23 cellular contexts compared by ENCODE assay signal in the genomic region with DNA sequence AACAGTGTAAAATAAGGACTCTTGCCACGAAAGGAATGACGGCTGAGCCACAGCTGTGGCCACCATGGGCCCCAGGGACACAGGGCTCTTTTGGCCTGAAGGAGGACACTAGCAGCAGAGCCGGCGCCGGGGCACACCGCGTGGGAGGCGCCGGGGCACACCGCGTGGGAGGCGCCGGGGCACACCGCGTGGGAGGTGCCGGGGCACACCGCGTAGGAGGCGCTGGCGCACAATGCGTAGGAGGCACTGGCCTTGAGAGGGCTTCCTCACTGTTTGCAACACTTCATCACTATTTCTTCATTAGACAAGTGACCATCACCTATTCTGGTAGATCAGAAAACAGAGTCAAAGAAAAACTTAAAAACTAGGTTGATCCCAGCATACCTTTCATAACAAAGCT. TPM values are rescaled to one million over a fixed set of nuclear protein-coding genes. Genes with fewer than 3 reads are reported as not detected.
DNase-seq lines count a peak whose midpoint lies in the region; ATAC-seq, FAIRE-seq and TF ChIP-seq lines count a peak whose summit lies in the region.
"Had no signal": no experiment of that assay in that cellular context is flagged by ENCODE, and none has a peak within 500 bp of the region (broad histone marks: within the 10 kb centered on the region; RNA-seq: fewer than 3 reads in every experiment).

No MANE protein-coding gene starts in this region.

- CTCF ChIA-PET in HepG2 (lab: Yijun Ruan, JAX; ENCODE audit: low intra/inter-chr PET ratio, low total read pairs) (no interaction called here), T-cell (lab: Charles Lee) (no interaction called here)

- no peak overlapping the region for H3K4me2 ChIP-seq in HepG2 (ENCODE audit: low read depth, low read length)

- H3K79me2 ChIP-seq in HepG2 (ENCODE audit: insufficient read depth, low read length) = peaks cover 57% of the 10 kb centered on the region

- H4K20me1 ChIP-seq in HepG2 (ENCODE audit: insufficient read depth, low read length) = peaks cover 8% of the 10 kb centered on the region; the same call in 1 of the 2 replicates

- POLR2A ChIA-PET in HepG2 (lab: Yijun Ruan, JAX) (no interaction called here), T-cell (lab: Charles Lee) (interaction anchor here in 1 of 2 donors (1.5 kb wide), 1 partner anchor 13 kb away, joined by 3 read pairs; no protein-coding TSS in a partner anchor)

- no peak for TF ChIP-seq CTCF in HepG2 (CRISPR knock-in tag; IDR thresholded peaks at IDR 0.05)
- no peak for TF ChIP-seq CTCF in right lobe of liver (IDR thresholded peaks at IDR 0.05)
- TF ChIP-seq CTCF in mesothelial cell of epicardium (IDR thresholded peaks at IDR 0.05; ENCODE audit: unreplicated experiment) = no peak
- TF ChIP-seq CTCF in body of pancreas (IDR thresholded peaks at IDR 0.05) = no peak

- no peak overlapping the region for H3K9ac ChIP-seq in HepG2 (ENCODE audit: insufficient read depth, low read depth, low read length)

- no peak overlapping the region for H3K4me3 ChIP-seq in HepG2 (replicated peaks in 1 of 3; ENCODE audit: insufficient read depth in 1 of 3, low read depth in 2 of 3, low read length in 3 of 3)
- no peak overlapping the region for H3K4me3 ChIP-seq in right lobe of liver
- H3K4me3 ChIP-seq in body of pancreas = no peak overlapping the region
- H3K4me3 ChIP-seq: ascending aorta, mucosa of descending colon had no signal

- H3K27ac ChIP-seq in HepG2 (ENCODE audit: extremely low read length, insufficient read depth, low read length) (no peak overlapping the region), right lobe of liver (no peak overlapping the region), body of pancreas (no peak overlapping the region)
- H3K27ac ChIP-seq: ascending aorta, epithelial cell of prostate had no signal

- WGBS in HepG2 (ENCODE audit: low lambda C conversion rate) = 85% methylated on average over 21 of the region's 21 CpGs
- 76% methylated on average over 16 of the region's 21 CpGs for WGBS in right lobe of liver (ENCODE audit: insufficient coverage, low coverage, low lambda C conversion rate, missing lambda C conversion rate)
- 74 to 87% methylated on average over 21 of the region's 21 CpGs for WGBS in body of pancreas, 2 donors

- in situ Hi-C loops in HepG2 (cut with HindIII; ENCODE audit: extremely low pct_ligation_motif_present, low pct_unique_long_range_greater_than_20kb) = no loop called here

- no peak overlapping the region for H3K4me3 Mint-ChIP-seq in T-cell
- no peak overlapping the region for H3K4me3 Mint-ChIP-seq in mesothelial cell of epicardium
- H3K4me3 Mint-ChIP-seq: central memory CD8-positive, alpha-beta T cell had no signal

- TF ChIP-seq POLR2A in HepG2 (IDR thresholded peaks at IDR 0.05; ENCODE audit: insufficient read depth in 1 of 2, low read depth in 2 of 2, low read length in 2 of 2) (no peak), right lobe of liver (IDR thresholded peaks at IDR 0.05) (no peak), body of pancreas (IDR thresholded peaks at IDR 0.05) (no peak)

- intact Hi-C loops in HepG2 (cut with micrococcal nuclease; ENCODE audit: unreplicated experiment) = no loop called here
- intact Hi-C loops in right lobe of liver (cut with DNase I) = no loop called here
- intact Hi-C loops in body of pancreas (cut with DNase I) = no loop called here
- intact Hi-C loops in posterior vena cava (cut with DNase I) = no loop called here

- FAIRE-seq in HepG2 (lab: Jason Lieb, UNC) = no peak

- BruUV-seq in HepG2 (replicated peaks; lab: Mats Ljungman, UMichigan) = no TSS peak

- H3K27ac Mint-ChIP-seq in T-cell = peak overlapping the region; percentile 49 to 69
- peak overlapping the region; percentile 85 for H3K27ac Mint-ChIP-seq in mesothelial cell of epicardium

- no peaks in the 10 kb centered on the region for H3K9me3 ChIP-seq in HepG2 (ENCODE audit: low read length)
- H3K9me3 ChIP-seq in right lobe of liver = no peaks in the 10 kb centered on the region
- H3K9me3 ChIP-seq in body of pancreas = no peaks in the 10 kb centered on the region
- H3K9me3 ChIP-seq: ascending aorta, mucosa of descending colon had no signal

- no peak for ATAC-seq in HepG2
- no peak for ATAC-seq in right lobe of liver
- ATAC-seq in T-cell (replicated peaks in 1 of 4) = no peak
- ATAC-seq in body of pancreas = no peak
- ATAC-seq: left ventricle myocardium superior, mucosa of descending colon had no signal

- no peak for DNase-seq in HepG2 (ENCODE audit: low spot score)
- DNase-seq in right lobe of liver = no peak
- DNase-seq in T-cell = no peak
- DNase-seq in mesothelial cell of epicardium (ENCODE audit: low spot score in 2 of 2, unreplicated experiment in 2 of 2) = no peak
- DNase-seq in body of pancreas = no peak
- no peak for DNase-seq in NCI-H1092 treated with DMSO at 0.1 percent for 48 hours (lab: John Stamatoyannopoulos, UW)
- no peak for DNase-seq in posterior vena cava (ENCODE audit: low spot score)
- DNase-seq in dermis blood vessel endothelial cell = no peak
- DNase-seq: activated CD4-positive, alpha-beta T cell treated with anti-CD3 and anti-CD28 coated beads for 1 hour; activated naive CD4-positive, alpha-beta T cell treated with anti-CD3 and anti-CD28 coated beads, Interleukin-2, amount 50 U/mL, for 16 hours; C1 segment of cervical spinal cord; foreskin fibroblast; H7; KG1; left ventricle myocardium superior; mucosa of descending colon; NCI-H187; NCI-H774; SHP77; stimulated activated CD4-positive, alpha-beta T cell treated with anti-CD3 and anti-CD28 coated beads, Interleukin-4, amount 100 ng/mL, for 24 hours had no signal

- TF ChIP-seq EP300 in HepG2 (IDR thresholded peaks at IDR 0.05; ENCODE audit: low read depth in 2 of 2, low read length in 2 of 2) (no peak), HepG2 (CRISPR knock-in tag; IDR thresholded peaks at IDR 0.05; ENCODE audit: borderline replicate concordance) (no peak)

- peaks cover 38% of the 10 kb centered on the region for H3K36me3 Mint-ChIP-seq in T-cell
- H3K36me3 Mint-ChIP-seq in mesothelial cell of epicardium = peaks cover 12% of the 10 kb centered on the region

- no peak overlapping the region for H2AFZ ChIP-seq in HepG2 (ENCODE audit: low read length)

- H3K36me3 ChIP-seq in HepG2 (replicated peaks in 1 of 2; ENCODE audit: control insufficient read depth in 1 of 2, insufficient read depth in 2 of 2, low read length in 2 of 2) (peaks cover 1 to 23% of the 10 kb centered on the region in 2 experiments; a peak in 2 of 5 replicates), right lobe of liver (no peaks in the 10 kb centered on the region), body of pancreas (replicated peaks in 1 of 2; ENCODE audit: insufficient read depth in 1 of 2, low read depth in 2 of 2) (no peaks in the 10 kb centered on the region)

- H3K27me3 ChIP-seq in HepG2 (ENCODE audit: control insufficient read depth in 1 of 2, insufficient read depth in 2 of 2, low read length in 2 of 2) (no peaks in the 10 kb centered on the region), right lobe of liver (no peaks in the 10 kb centered on the region), body of pancreas (no peaks in the 10 kb centered on the region)
- H3K27me3 ChIP-seq: ascending aorta had no signal

- TF ChIP-seq RAD21 in HepG2 (CRISPR knock-in tag; IDR thresholded peaks at IDR 0.05) = no peak

- no peaks in the 10 kb centered on the region for H3K27me3 Mint-ChIP-seq in T-cell
- H3K27me3 Mint-ChIP-seq in mesothelial cell of epicardium (ENCODE audit: low read depth) = no peaks in the 10 kb centered on the region
- H3K27me3 Mint-ChIP-seq: central memory CD8-positive, alpha-beta T cell had no signal

- H3K9me3 Mint-ChIP-seq in T-cell = peaks cover 0 to 3% (median 0%) of the 10 kb centered on the region in 3 donors
- H3K9me3 Mint-ChIP-seq in mesothelial cell of epicardium = no peaks in the 10 kb centered on the region

- H3K4me1 ChIP-seq in HepG2 (ENCODE audit: insufficient read depth, low read length) (no peaks in the 10 kb centered on the region), right lobe of liver (peaks cover 0 to 10% (median 0%) of the 10 kb centered on the region in 4 donors), body of pancreas (peaks cover 14% of the 10 kb centered on the region)

- peaks cover 63 to 81% (median 75%) of the 10 kb centered on the region in 3 donors for H3K4me1 Mint-ChIP-seq in T-cell
- peaks cover 40% of the 10 kb centered on the region for H3K4me1 Mint-ChIP-seq in mesothelial cell of epicardium

RNA-seq across cellular contexts. Expression of gene ESYT2, which starts 23.4 kb away (rescaled TPM):
- 26.0 and 37.3 TPM in 2 replicates for total RNA-seq in HepG2 (2016; rRNA removed; fragmentation: Illumina TruSeq; extraction: Trizol)
- 23.2 and 25.4 TPM in 2 replicates for total RNA-seq in HepG2 (2016; cell fraction: cytosol; rRNA removed; fragmentation: Illumina TruSeq; extraction: Trizol; ENCODE audit: low read depth)
- total RNA-seq in HepG2 (2016; cell fraction: insoluble cytoplasmic fraction; rRNA removed; fragmentation: Illumina TruSeq; extraction: Trizol) = 23.4 and 37.6 TPM in 2 replicates
- total RNA-seq in HepG2 (2016; cell fraction: membrane; rRNA removed; fragmentation: Illumina TruSeq; extraction: Trizol) = 25.1 and 27.8 TPM in 2 replicates
- total RNA-seq in HepG2 (2016; cell fraction: nucleus; rRNA removed; fragmentation: Illumina TruSeq; extraction: Trizol) = 30.5 and 36.8 TPM in 2 replicates
- 28.5 and 29.6 TPM in 2 replicates for polyA plus RNA-seq in HepG2 (2011; rRNA removed)
- 21.0 and 24.9 TPM in 2 replicates for polyA plus RNA-seq in HepG2 (2011; cell fraction: cytosol; rRNA removed)
- polyA plus RNA-seq in HepG2 (2011; cell fraction: nucleus; rRNA removed) = 30.7 and 35.6 TPM in 2 replicates
- polyA plus RNA-seq in HepG2 (2012) = 24.9 and 27.0 TPM in 2 replicates
- polyA plus RNA-seq in HepG2 (2016; cell fraction: cytosol; fragmentation: Illumina TruSeq; extraction: Trizol; ENCODE audit: low read depth) = 6.2 and 6.5 TPM in 2 replicates
- polyA plus RNA-seq in HepG2 (2016; cell fraction: insoluble cytoplasmic fraction; fragmentation: Illumina TruSeq; extraction: Trizol; ENCODE audit: low read depth) = 18.2 and 18.4 TPM in 2 replicates
- polyA plus RNA-seq in HepG2 (2016; cell fraction: membrane; fragmentation: Illumina TruSeq; extraction: Trizol; ENCODE audit: low read depth) = 12.5 and 13.5 TPM in 2 replicates
- polyA plus RNA-seq in HepG2 (2016; cell fraction: nucleus; fragmentation: Illumina TruSeq; extraction: Trizol; ENCODE audit: insufficient read depth, low read depth) = 36.5 and 39.4 TPM in 2 replicates
- 37.9 and 66.1 TPM in 2 replicates for polyA minus RNA-seq in HepG2 (2011; rRNA and poly(A)+ RNA removed; ENCODE audit: low replicate concordance)
- polyA minus RNA-seq in HepG2 (2011; cell fraction: cytosol; rRNA and poly(A)+ RNA removed) = 35.0 and 40.6 TPM in 2 replicates
- 30.6 and 37.2 TPM in 2 replicates for polyA minus RNA-seq in HepG2 (2011; cell fraction: nucleus; rRNA and poly(A)+ RNA removed)
- total RNA-seq in right lobe of liver = 10 to 100 TPM; 19.7 to 28.7 (median 24.2) TPM
- 100 to 1,000 TPM in 4 of 5 donors, 10 to 100 TPM in 1; 99.0 to 122 (median 116) TPM for total RNA-seq in T-cell
- total RNA-seq in mesothelial cell of epicardium = 36.5 to 37.1 TPM (median 36.7 TPM) in 3 replicates
- 10 to 100 TPM; 35.9 to 40.5 TPM for total RNA-seq in body of pancreas
- 100 to 1,000 TPM; 145 to 181 TPM for total RNA-seq in posterior vena cava
- total RNA-seq in dermis blood vessel endothelial cell = 67.6 and 82.1 TPM in 2 replicates

RNA-seq across cellular contexts. Expression of gene DYNC2I1, which starts 50.4 kb away (rescaled TPM):
- 3.4 and 4.9 TPM in 2 replicates for total RNA-seq in HepG2 (2016; rRNA removed; fragmentation: Illumina TruSeq; extraction: Trizol)
- total RNA-seq in HepG2 (2016; cell fraction: cytosol; rRNA removed; fragmentation: Illumina TruSeq; extraction: Trizol; ENCODE audit: low read depth) = 11.3 and 18.9 TPM in 2 replicates
- total RNA-seq in HepG2 (2016; cell fraction: insoluble cytoplasmic fraction; rRNA removed; fragmentation: Illumina TruSeq; extraction: Trizol) = 3.1 and 3.9 TPM in 2 replicates
- 4.8 and 9.2 TPM in 2 replicates for total RNA-seq in HepG2 (2016; cell fraction: membrane; rRNA removed; fragmentation: Illumina TruSeq; extraction: Trizol)
- total RNA-seq in HepG2 (2016; cell fraction: nucleus; rRNA removed; fragmentation: Illumina TruSeq; extraction: Trizol) = 3.6 and 5.0 TPM in 2 replicates
- polyA plus RNA-seq in HepG2 (2011; rRNA removed) = 8.6 and 9.1 TPM in 2 replicates
- 5.3 and 9.7 TPM in 2 replicates for polyA plus RNA-seq in HepG2 (2011; cell fraction: cytosol; rRNA removed)
- 24.5 and 26.0 TPM in 2 replicates for polyA plus RNA-seq in HepG2 (2011; cell fraction: nucleus; rRNA removed)
- 4.3 and 5.5 TPM in 2 replicates for polyA plus RNA-seq in HepG2 (2012)
- polyA plus RNA-seq in HepG2 (2016; cell fraction: cytosol; fragmentation: Illumina TruSeq; extraction: Trizol; ENCODE audit: low read depth) = 0.75 and 0.90 TPM in 2 replicates
- polyA plus RNA-seq in HepG2 (2016; cell fraction: insoluble cytoplasmic fraction; fragmentation: Illumina TruSeq; extraction: Trizol; ENCODE audit: low read depth) = 3.5 and 4.2 TPM in 2 replicates
- polyA plus RNA-seq in HepG2 (2016; cell fraction: membrane; fragmentation: Illumina TruSeq; extraction: Trizol; ENCODE audit: low read depth) = 0.78 and 0.89 TPM in 2 replicates
- 9.9 and 10.3 TPM in 2 replicates for polyA plus RNA-seq in HepG2 (2016; cell fraction: nucleus; fragmentation: Illumina TruSeq; extraction: Trizol; ENCODE audit: insufficient read depth, low read depth)
- polyA minus RNA-seq in HepG2 (2011; rRNA and poly(A)+ RNA removed; ENCODE audit: low replicate concordance) = 3.9 and 5.9 TPM in 2 replicates
- polyA minus RNA-seq in HepG2 (2011; cell fraction: cytosol; rRNA and poly(A)+ RNA removed) = 1.9 and 2.6 TPM in 2 replicates
- polyA minus RNA-seq in HepG2 (2011; cell fraction: nucleus; rRNA and poly(A)+ RNA removed) = 8.8 and 11.6 TPM in 2 replicates
- 1 to 10 TPM; 3.5 to 6.6 (median 4.6) TPM for total RNA-seq in right lobe of liver
- 10 to 100 TPM; 12.7 to 20.6 (median 15.1) TPM for total RNA-seq in T-cell
- total RNA-seq in mesothelial cell of epicardium = 31.1 to 36.2 TPM (median 36.0 TPM) in 3 replicates
- 10 to 100 TPM; 13.7 to 14.8 TPM for total RNA-seq in body of pancreas
- 10 to 100 TPM; 21.7 to 29.9 TPM for total RNA-seq in posterior vena cava
- total RNA-seq in dermis blood vessel endothelial cell = 4.9 and 5.3 TPM in 2 replicates
